ENCODE assay signal across 8 cellular contexts in genomic region chrX:121047461-121048419, GRCh38. TPM values are rescaled to one million over a fixed set of nuclear protein-coding genes. Genes with fewer than 3 reads are reported as not detected.
DNase-seq lines count a peak whose midpoint lies in the region; ATAC-seq and TF ChIP-seq lines count a peak whose summit lies in the region.
"Not testable (repeated sequence)": the region's sequence is repeated elsewhere in the genome, so short reads cannot be mapped to it uniquely, and the experiment has no call there.

Gene GLUD2 (plus strand): TSS chrX:121047610. CDS start chrX:121047685, 75 bp downstream.

- H3K9me3 ChIP-seq in iPS DF 6.9 (ENCODE audit: control insufficient read depth, insufficient read depth, low read length); naive thymus-derived CD4-positive, alpha-beta T cell (ENCODE audit: control insufficient read depth in 2 of 3, low read length in 3 of 3): not testable (repeated sequence)

- H3K4me1 ChIP-seq in iPS DF 6.9 (ENCODE audit: control insufficient read depth, insufficient read depth, low read length); naive thymus-derived CD4-positive, alpha-beta T cell (ENCODE audit: control insufficient read depth in 2 of 2, insufficient read depth in 2 of 2, low read length in 2 of 2): not testable (repeated sequence)

- not testable (repeated sequence) for H3K4me1 Mint-ChIP-seq in activated naive CD8-positive, alpha-beta T cell treated with anti-CD3 and anti-CD28 coated beads, Interleukin-2, amount 10 ng/mL, durations not matched to agents 7 days and 5 days; naive thymus-derived CD4-positive, alpha-beta T cell; stimulated activated effector memory CD8-positive, alpha-beta T cell treated with anti-CD3 and anti-CD28 coated beads, Interleukin-12 subunit alpha, Interleukin-12 subunit beta, amount 100 ng/mL, for 72 hours

- H3K4me3 ChIP-seq in epithelial cell of proximal tubule (ENCODE audit: low read depth, low read length) (peak within 1 kb of the TSS; percentile 47), iPS DF 6.9 (ENCODE audit: low read length) (peak within 1 kb of the TSS; percentile 10; the same call in 1 of the 2 replicates)
- H3K4me3 ChIP-seq in naive thymus-derived CD4-positive, alpha-beta T cell (ENCODE audit: low read length): not testable (repeated sequence)

- intact Hi-C loops in naive thymus-derived CD4-positive, alpha-beta T cell (cut with micrococcal nuclease): not testable (repeated sequence)

- H3K27ac Mint-ChIP-seq in activated naive CD8-positive, alpha-beta T cell treated with anti-CD3 and anti-CD28 coated beads, Interleukin-2, amount 10 ng/mL, durations not matched to agents 7 days and 5 days; naive thymus-derived CD4-positive, alpha-beta T cell; stimulated activated effector memory CD8-positive, alpha-beta T cell treated with anti-CD3 and anti-CD28 coated beads, Interleukin-12 subunit alpha, Interleukin-12 subunit beta, amount 100 ng/mL, for 72 hours: not testable (repeated sequence)

- not testable (repeated sequence) for H3K4me3 Mint-ChIP-seq in activated naive CD8-positive, alpha-beta T cell treated with anti-CD3 and anti-CD28 coated beads, Interleukin-2, amount 10 ng/mL, durations not matched to agents 7 days and 5 days; stimulated activated effector memory CD8-positive, alpha-beta T cell treated with anti-CD3 and anti-CD28 coated beads, Interleukin-12 subunit alpha, Interleukin-12 subunit beta, amount 100 ng/mL, for 72 hours
- H3K4me3 Mint-ChIP-seq in naive thymus-derived CD4-positive, alpha-beta T cell: peak within 1 kb of the TSS in 3 of 10 donors; percentile 17 to 45 (median 27)

- not testable (repeated sequence) for H3K27ac ChIP-seq in iPS DF 6.9 (ENCODE audit: low read length); naive thymus-derived CD4-positive, alpha-beta T cell (ENCODE audit: low read depth, low read length)

- POLR2A ChIA-PET in activated naive CD8-positive, alpha-beta T cell treated with anti-CD3 and anti-CD28 coated beads, Interleukin-2, amount 10 ng/mL, durations not matched to agents 7 days and 5 days (lab: Charles Lee): not testable (repeated sequence)
- POLR2A ChIA-PET in naive thymus-derived CD4-positive, alpha-beta T cell (lab: Charles Lee): interaction anchor here (0.6 kb wide), 1 partner anchor 841 kb away, joined by 3 read pairs; no protein-coding TSS in a partner anchor

- peak; percentile 80 for ATAC-seq in GM19395 (IDR thresholded peaks at IDR 0.05; ENCODE audit: unreplicated experiment)
- peak; percentile 63 for ATAC-seq in activated naive CD8-positive, alpha-beta T cell treated with anti-CD3 and anti-CD28 coated beads, Interleukin-2, amount 10 ng/mL, durations not matched to agents 7 days and 5 days (ENCODE audit: low read depth)
- peak; percentile 56 for ATAC-seq in naive thymus-derived CD4-positive, alpha-beta T cell
- peak; percentile 69 for ATAC-seq in stimulated activated effector memory CD8-positive, alpha-beta T cell treated with anti-CD3 and anti-CD28 coated beads, Interleukin-12 subunit alpha, Interleukin-12 subunit beta, amount 100 ng/mL, for 72 hours

- not testable (repeated sequence) for H3K9me3 Mint-ChIP-seq in activated naive CD8-positive, alpha-beta T cell treated with anti-CD3 and anti-CD28 coated beads, Interleukin-2, amount 10 ng/mL, durations not matched to agents 7 days and 5 days; stimulated activated effector memory CD8-positive, alpha-beta T cell treated with anti-CD3 and anti-CD28 coated beads, Interleukin-12 subunit alpha, Interleukin-12 subunit beta, amount 100 ng/mL, for 72 hours
- peaks cover 0 to 13% (median 2%) of the 10 kb centered on the region in 11 donors for H3K9me3 Mint-ChIP-seq in naive thymus-derived CD4-positive, alpha-beta T cell

- H3K27me3 Mint-ChIP-seq in activated naive CD8-positive, alpha-beta T cell treated with anti-CD3 and anti-CD28 coated beads, Interleukin-2, amount 10 ng/mL, durations not matched to agents 7 days and 5 days: peaks cover 21% of the 10 kb centered on the region
- H3K27me3 Mint-ChIP-seq in naive thymus-derived CD4-positive, alpha-beta T cell: peaks cover 13 to 24% (median 15%) of the 10 kb centered on the region in 5 donors

- H3K36me3 Mint-ChIP-seq in activated naive CD8-positive, alpha-beta T cell treated with anti-CD3 and anti-CD28 coated beads, Interleukin-2, amount 10 ng/mL, durations not matched to agents 7 days and 5 days; naive thymus-derived CD4-positive, alpha-beta T cell; stimulated activated effector memory CD8-positive, alpha-beta T cell treated with anti-CD3 and anti-CD28 coated beads, Interleukin-12 subunit alpha, Interleukin-12 subunit beta, amount 100 ng/mL, for 72 hours: not testable (repeated sequence)

- H3K27me3 ChIP-seq in iPS DF 6.9 (ENCODE audit: control insufficient read depth, insufficient read depth, low read length); naive thymus-derived CD4-positive, alpha-beta T cell (ENCODE audit: control insufficient read depth in 2 of 2, insufficient read depth in 2 of 2, low read length in 2 of 2): not testable (repeated sequence)

- no CpG with 5 or more reads among the region's 77 CpGs for WGBS in iPS DF 6.9 (ENCODE audit: insufficient coverage, insufficient read length)

- DNase-seq in C1 segment of cervical spinal cord (lab: John Stamatoyannopoulos, UW): peak in 9 of 14 donors; percentile 0 to 28 (median 3)
- DNase-seq in NCI-H524 (lab: John Stamatoyannopoulos, UW): peak; percentile 5 to 45
- DNase-seq in activated naive CD8-positive, alpha-beta T cell treated with anti-CD3 and anti-CD28 coated beads, Interleukin-2, amount 10 ng/mL, durations not matched to agents 7 days and 5 days; epithelial cell of proximal tubule (ENCODE audit: low read depth); naive thymus-derived CD4-positive, alpha-beta T cell; stimulated activated effector memory CD8-positive, alpha-beta T cell treated with anti-CD3 and anti-CD28 coated beads, Interleukin-12 subunit alpha, Interleukin-12 subunit beta, amount 100 ng/mL, for 72 hours (ENCODE audit: low spot score in 2 of 2): not testable (repeated sequence)
- DNase-seq in iPS DF 6.9 (ENCODE audit: low read depth, low spot score): peak; percentile 2

- CTCF ChIA-PET in naive thymus-derived CD4-positive, alpha-beta T cell (lab: Charles Lee): not testable (repeated sequence)

- not testable (repeated sequence) for H3K36me3 ChIP-seq in iPS DF 6.9 (ENCODE audit: control insufficient read depth, insufficient read depth, low read length); naive thymus-derived CD4-positive, alpha-beta T cell (ENCODE audit: control insufficient read depth in 2 of 3, insufficient read depth in 3 of 3, low read length in 3 of 3)

- TF ChIP-seq CTCF in epithelial cell of proximal tubule (conservative IDR thresholded peaks at IDR 0.05; ENCODE audit: low read depth, low read length): peak; percentile 45

RNA-seq across cellular contexts. Expression of gene GLUD2, which starts in this region (rescaled TPM):
- under 1 TPM; 0.25 to 0.28 TPM for total RNA-seq in activated naive CD8-positive, alpha-beta T cell treated with anti-CD3 and anti-CD28 coated beads, Interleukin-2, amount 10 ng/mL, durations not matched to agents 7 days and 5 days
- total RNA-seq in epithelial cell of proximal tubule: 0.17 and 0.72 TPM in 2 replicates
- total RNA-seq in naive thymus-derived CD4-positive, alpha-beta T cell: under 1 TPM in 2 of 5 experiments, not detected in 3; 0.10 to 0.13 TPM
- under 1 TPM; 0.21 to 0.51 TPM for polyA plus RNA-seq in naive thymus-derived CD4-positive, alpha-beta T cell

Comparison
In these comparisons a context has a peak if more than half of its experiments do, and no peak if none do; other contexts are left out.
1. Peak in ATAC-seq in activated naive CD8-positive, alpha-beta T cell treated with anti-CD3 and anti-CD28 coated beads, Interleukin-2, amount 10 ng/mL, durations not matched to agents 7 days and 5 days; RNA of the gene not detected or under 1 TPM.
2. Peak in ATAC-seq in naive thymus-derived CD4-positive, alpha-beta T cell; RNA of the gene not detected or under 1 TPM.